Comparison of ENCODE assay signal across 10 cellular contexts in genomic region chr2:234880551-234881211, GRCh38.
DNase-seq lines count a peak whose midpoint lies in the region; ATAC-seq and TF ChIP-seq lines count a peak whose summit lies in the region.
"Had no signal": no experiment of that assay in that cellular context is flagged by ENCODE, and none has a peak within 500 bp of the region (broad histone marks: within the 10 kb centered on the region; RNA-seq: fewer than 3 reads in every experiment).

No MANE protein-coding gene starts in this region.

- peak; percentile 75 for ATAC-seq in activated naive CD8-positive, alpha-beta T cell treated with anti-CD3 and anti-CD28 coated beads, Interleukin-2, amount 50 U/mL, for 24 hours
- peak; percentile 86 for ATAC-seq in stimulated activated effector memory CD8-positive, alpha-beta T cell treated with anti-CD3 and anti-CD28 coated beads, Interleukin-12 subunit alpha, Interleukin-12 subunit beta, amount 100 ng/mL, for 72 hours
- no peak for ATAC-seq in effector memory CD8-positive, alpha-beta T cell (replicated peaks)
- ATAC-seq in HG02981 (IDR thresholded peaks at IDR 0.05; ENCODE audit: unreplicated experiment): no peak

- TF ChIP-seq CTCF in RWPE1 (conservative IDR thresholded peaks at IDR 0.05; ENCODE audit: low read depth) (no peak), fibroblast of pulmonary artery (IDR thresholded peaks at IDR 0.05; ENCODE audit: low read length, missing control alignments) (no peak)

- intact Hi-C loops in head of caudate nucleus (cut with DNase I): loop anchor here (5.0 to 10.0 kb wide), 3 partner anchors 72 to 224 kb away; partner anchors contain the start of gene SH3BP4

- no peak overlapping the region for H3K4me3 Mint-ChIP-seq in activated naive CD8-positive, alpha-beta T cell treated with anti-CD3 and anti-CD28 coated beads, Interleukin-2, amount 50 U/mL, for 24 hours
- H3K4me3 Mint-ChIP-seq in activated naive CD8-positive, alpha-beta T cell treated with anti-CD3 and anti-CD28 coated beads for 36 hours: no peak overlapping the region
- no peak overlapping the region for H3K4me3 Mint-ChIP-seq in stimulated activated effector memory CD8-positive, alpha-beta T cell treated with anti-CD3 and anti-CD28 coated beads, Interleukin-12 subunit alpha, Interleukin-12 subunit beta, amount 100 ng/mL, for 72 hours
- no peak overlapping the region for H3K4me3 Mint-ChIP-seq in effector memory CD8-positive, alpha-beta T cell

- H3K36me3 Mint-ChIP-seq in activated naive CD8-positive, alpha-beta T cell treated with anti-CD3 and anti-CD28 coated beads, Interleukin-2, amount 50 U/mL, for 24 hours (ENCODE audit: low read depth): no peaks in the 10 kb centered on the region
- no peaks in the 10 kb centered on the region for H3K36me3 Mint-ChIP-seq in activated naive CD8-positive, alpha-beta T cell treated with anti-CD3 and anti-CD28 coated beads for 36 hours
- H3K36me3 Mint-ChIP-seq in stimulated activated effector memory CD8-positive, alpha-beta T cell treated with anti-CD3 and anti-CD28 coated beads, Interleukin-12 subunit alpha, Interleukin-12 subunit beta, amount 100 ng/mL, for 72 hours: no peaks in the 10 kb centered on the region
- H3K36me3 Mint-ChIP-seq in effector memory CD8-positive, alpha-beta T cell (ENCODE audit: insufficient read depth): no peaks in the 10 kb centered on the region

- peaks cover 7% of the 10 kb centered on the region for H3K9me3 Mint-ChIP-seq in activated naive CD8-positive, alpha-beta T cell treated with anti-CD3 and anti-CD28 coated beads, Interleukin-2, amount 50 U/mL, for 24 hours
- peaks cover 2% of the 10 kb centered on the region for H3K9me3 Mint-ChIP-seq in activated naive CD8-positive, alpha-beta T cell treated with anti-CD3 and anti-CD28 coated beads for 36 hours
- H3K9me3 Mint-ChIP-seq in stimulated activated effector memory CD8-positive, alpha-beta T cell treated with anti-CD3 and anti-CD28 coated beads, Interleukin-12 subunit alpha, Interleukin-12 subunit beta, amount 100 ng/mL, for 72 hours: no peaks in the 10 kb centered on the region
- H3K9me3 Mint-ChIP-seq in effector memory CD8-positive, alpha-beta T cell: no peaks in the 10 kb centered on the region

- DNase-seq in activated naive CD8-positive, alpha-beta T cell treated with anti-CD3 and anti-CD28 coated beads, Interleukin-2, amount 50 U/mL, for 24 hours: no peak
- DNase-seq in activated naive CD8-positive, alpha-beta T cell treated with anti-CD3 and anti-CD28 coated beads for 36 hours: no peak
- peak; percentile 92 for DNase-seq in RWPE1 (ENCODE audit: low spot score)
- DNase-seq in fibroblast of pulmonary artery (ENCODE audit: low read depth): peak; percentile 65
- no peak for DNase-seq in stimulated activated effector memory CD8-positive, alpha-beta T cell treated with anti-CD3 and anti-CD28 coated beads, Interleukin-12 subunit alpha, Interleukin-12 subunit beta, amount 100 ng/mL, for 72 hours (ENCODE audit: low spot score in 2 of 2)
- DNase-seq in effector memory CD8-positive, alpha-beta T cell: no peak
- no peak for DNase-seq in head of caudate nucleus
- DNase-seq: COR-L47, SIG-M5 had no signal

- POLR2A ChIA-PET in RWPE1 (lab: Yijun Ruan, JAX; ENCODE audit: low non-redundant PET): no interaction called here

- H3K27ac ChIP-seq in RWPE1: peak overlapping the region; percentile 84

- peaks cover 14% of the 10 kb centered on the region for H3K4me1 Mint-ChIP-seq in activated naive CD8-positive, alpha-beta T cell treated with anti-CD3 and anti-CD28 coated beads, Interleukin-2, amount 50 U/mL, for 24 hours
- H3K4me1 Mint-ChIP-seq in activated naive CD8-positive, alpha-beta T cell treated with anti-CD3 and anti-CD28 coated beads for 36 hours: no peaks in the 10 kb centered on the region
- H3K4me1 Mint-ChIP-seq in stimulated activated effector memory CD8-positive, alpha-beta T cell treated with anti-CD3 and anti-CD28 coated beads, Interleukin-12 subunit alpha, Interleukin-12 subunit beta, amount 100 ng/mL, for 72 hours: no peaks in the 10 kb centered on the region
- no peaks in the 10 kb centered on the region for H3K4me1 Mint-ChIP-seq in effector memory CD8-positive, alpha-beta T cell (ENCODE audit: low read depth in 2 of 2)

- peaks cover 12% of the 10 kb centered on the region for H3K27me3 Mint-ChIP-seq in activated naive CD8-positive, alpha-beta T cell treated with anti-CD3 and anti-CD28 coated beads, Interleukin-2, amount 50 U/mL, for 24 hours
- H3K27me3 Mint-ChIP-seq in activated naive CD8-positive, alpha-beta T cell treated with anti-CD3 and anti-CD28 coated beads for 36 hours: peaks cover 11% of the 10 kb centered on the region
- peaks cover 37 to 42% of the 10 kb centered on the region in 2 donors for H3K27me3 Mint-ChIP-seq in effector memory CD8-positive, alpha-beta T cell

- CTCF ChIA-PET in RWPE1 (lab: Yijun Ruan, JAX): interaction anchor here (0.6 kb wide), 1 partner anchor 268 kb away, joined by 6 read pairs; no protein-coding TSS in a partner anchor

- H3K4me3 ChIP-seq in fibroblast of pulmonary artery (replicated peaks; ENCODE audit: low read depth, low read length): no peak overlapping the region

- no peak overlapping the region for H3K27ac Mint-ChIP-seq in activated naive CD8-positive, alpha-beta T cell treated with anti-CD3 and anti-CD28 coated beads, Interleukin-2, amount 50 U/mL, for 24 hours
- no peak overlapping the region for H3K27ac Mint-ChIP-seq in activated naive CD8-positive, alpha-beta T cell treated with anti-CD3 and anti-CD28 coated beads for 36 hours
- no peak overlapping the region for H3K27ac Mint-ChIP-seq in stimulated activated effector memory CD8-positive, alpha-beta T cell treated with anti-CD3 and anti-CD28 coated beads, Interleukin-12 subunit alpha, Interleukin-12 subunit beta, amount 100 ng/mL, for 72 hours
- H3K27ac Mint-ChIP-seq in effector memory CD8-positive, alpha-beta T cell: no peak overlapping the region

Comparison
In these comparisons a context has a peak if more than half of its experiments do, and no peak if none do; other contexts are left out.
1. ATAC-seq: peak in activated naive CD8-positive, alpha-beta T cell treated with anti-CD3 and anti-CD28 coated beads, Interleukin-2, amount 50 U/mL, for 24 hours (single experiment) and stimulated activated effector memory CD8-positive, alpha-beta T cell treated with anti-CD3 and anti-CD28 coated beads, Interleukin-12 subunit alpha, Interleukin-12 subunit beta, amount 100 ng/mL, for 72 hours (single experiment); none in effector memory CD8-positive, alpha-beta T cell (single experiment) and HG02981 (single experiment).
2. DNase-seq: peak in RWPE1 (single experiment) and fibroblast of pulmonary artery (single experiment); none in activated naive CD8-positive, alpha-beta T cell treated with anti-CD3 and anti-CD28 coated beads, Interleukin-2, amount 50 U/mL, for 24 hours (single experiment), activated naive CD8-positive, alpha-beta T cell treated with anti-CD3 and anti-CD28 coated beads for 36 hours (single experiment), stimulated activated effector memory CD8-positive, alpha-beta T cell treated with anti-CD3 and anti-CD28 coated beads, Interleukin-12 subunit alpha, Interleukin-12 subunit beta, amount 100 ng/mL, for 72 hours (0 of 2), effector memory CD8-positive, alpha-beta T cell (0 of 3) and head of caudate nucleus (0 of 42).